ENCODE assay signal across 8 cellular contexts in genomic region chr17:75457047-75457654, GRCh38. TPM values are rescaled to one million over a fixed set of nuclear protein-coding genes. Genes with fewer than 3 reads are reported as not detected.
DNase-seq lines count a peak whose midpoint lies in the region; ATAC-seq, FAIRE-seq and TF ChIP-seq lines count a peak whose summit lies in the region.

No MANE protein-coding gene starts in this region.

- no peaks in the 10 kb centered on the region for H3K27me3 ChIP-seq in pancreas

- DNase-seq in activated T-cell treated with anti-CD3 and anti-CD28 coated beads for 48 hours (ENCODE audit: low read depth) (peak; percentile 12), activated T-cell treated with anti-CD3 and anti-CD28 coated beads for 4 hours (no peak), NCI-H510A treated with DMSO at 0.1 percent for 48 hours (lab: John Stamatoyannopoulos, UW) (peak; percentile 43), left cardiac atrium (peak; percentile 40), pancreas (peak in 3 of 6 donors; percentile 13 to 65 (median 22)), D721Med (ENCODE audit: insufficient read length, low spot score) (no peak), cortex of kidney (lab: John Stamatoyannopoulos, UW) (no peak)
- DNase-seq in activated naive CD4-positive, alpha-beta T cell treated with anti-CD3 and anti-CD28 coated beads, Interleukin-2, amount 50 U/mL, for 72 hours (ENCODE audit: low spot score in 2 of 2), result peak in 1 of 2 donors; percentile 26

- H3K9me3 Mint-ChIP-seq in activated naive CD4-positive, alpha-beta T cell treated with anti-CD3 and anti-CD28 coated beads, Interleukin-2, amount 50 U/mL, for 72 hours, result no peaks in the 10 kb centered on the region

- H3K27ac Mint-ChIP-seq in activated naive CD4-positive, alpha-beta T cell treated with anti-CD3 and anti-CD28 coated beads, Interleukin-2, amount 50 U/mL, for 72 hours, result peak overlapping the region; percentile 91 to 97

- peak overlapping the region; percentile 39 to 87 (median 77) for H3K27ac ChIP-seq in pancreas

- H3K36me3 Mint-ChIP-seq in activated naive CD4-positive, alpha-beta T cell treated with anti-CD3 and anti-CD28 coated beads, Interleukin-2, amount 50 U/mL, for 72 hours, result peaks cover 6 to 7% of the 10 kb centered on the region in 2 donors

- WGBS in pancreas, 2 donors, result 1% methylated on average over 38 of the region's 38 CpGs

- H3K36me3 ChIP-seq in pancreas, result no peaks in the 10 kb centered on the region

- intact Hi-C loops in left cardiac atrium (cut with DNase I), result loop anchor here in 1 of 2 donors (10.0 kb wide), 1 partner anchor 58 kb away; the partner anchor contains the start of genes CASKIN2 and TSEN54
- intact Hi-C loops in pancreas (cut with DNase I), result no loop called here

- H3K4me1 ChIP-seq in pancreas, result peaks cover 0 to 15% (median 4%) of the 10 kb centered on the region in 3 donors

- H3K9me3 ChIP-seq in pancreas, result no peaks in the 10 kb centered on the region

- H3K4me3 ChIP-seq in pancreas, result peak overlapping the region; percentile 80 to 94 (median 82)

- TF ChIP-seq CTCF in pancreas (IDR thresholded peaks at IDR 0.05) (no peak), D721Med (IDR thresholded peaks at IDR 0.05; ENCODE audit: insufficient read depth, missing control alignments) (no peak)

- FAIRE-seq in pancreas (lab: Jason Lieb, UNC) (no peak), D721Med (lab: Jason Lieb, UNC) (no peak)

- peak; percentile 10 to 15 for ATAC-seq in activated naive CD4-positive, alpha-beta T cell treated with anti-CD3 and anti-CD28 coated beads, Interleukin-2, amount 50 U/mL, for 72 hours
- ATAC-seq in left cardiac atrium, result peak; percentile 44 to 51
- ATAC-seq in pancreas, result peak; percentile 32 to 43 (median 39)

RNA-seq across cellular contexts. Expression of gene TMEM94, which starts 0.7 kb away (rescaled TPM):
- total RNA-seq in activated naive CD4-positive, alpha-beta T cell treated with anti-CD3 and anti-CD28 coated beads, Interleukin-2, amount 50 U/mL, for 72 hours, result 10 to 100 TPM; 64.5 to 65.2 TPM
- total RNA-seq in left cardiac atrium, result 10 to 100 TPM; 46.0 to 47.2 TPM
- 10 to 100 TPM; 29.9 to 53.3 (median 34.9) TPM for total RNA-seq in pancreas
- 10 to 100 TPM; 55.4 to 64.9 TPM for polyA plus RNA-seq in pancreas

RNA-seq across cellular contexts. Expression of gene GRB2, which starts 51.7 kb away (rescaled TPM):
- total RNA-seq in activated naive CD4-positive, alpha-beta T cell treated with anti-CD3 and anti-CD28 coated beads, Interleukin-2, amount 50 U/mL, for 72 hours, result 100 to 1,000 TPM; 163 to 180 TPM
- total RNA-seq in left cardiac atrium (100 to 1,000 TPM in 1 of 2 donors, 10 to 100 TPM in 1; 90.3 to 110 TPM), pancreas (10 to 100 TPM; 25.2 to 64.7 (median 36.5) TPM)
- 10 to 100 TPM; 18.5 to 24.4 TPM for polyA plus RNA-seq in pancreas

RNA-seq across cellular contexts. Expression of gene CASKIN2, which starts 58.2 kb away (rescaled TPM):
- 1 to 10 TPM; 1.7 to 3.5 TPM for total RNA-seq in activated naive CD4-positive, alpha-beta T cell treated with anti-CD3 and anti-CD28 coated beads, Interleukin-2, amount 50 U/mL, for 72 hours
- total RNA-seq in left cardiac atrium (10 to 100 TPM; 37.7 to 60.2 TPM), pancreas (10 to 100 TPM; 12.2 to 20.7 (median 13.2) TPM)
- polyA plus RNA-seq in pancreas, result 10 to 100 TPM; 12.1 to 14.7 TPM

RNA-seq across cellular contexts. Expression of gene TSEN54, which starts 59.2 kb away (rescaled TPM):
- total RNA-seq in activated naive CD4-positive, alpha-beta T cell treated with anti-CD3 and anti-CD28 coated beads, Interleukin-2, amount 50 U/mL, for 72 hours, result 10 to 100 TPM; 26.8 to 45.5 TPM
- total RNA-seq in left cardiac atrium (1 to 10 TPM; 9.0 to 9.5 TPM), pancreas (10 to 100 TPM; 14.9 to 20.0 (median 19.1) TPM)
- 100 to 1,000 TPM in 1 of 2 donors, 10 to 100 TPM in 1; 55.1 to 105 TPM for polyA plus RNA-seq in pancreas

Comparison
In these comparisons a context has a peak if more than half of its experiments do, and no peak if none do; other contexts are left out.
1. DNase-seq: peak in activated T-cell treated with anti-CD3 and anti-CD28 coated beads for 48 hours (single experiment), NCI-H510A treated with DMSO at 0.1 percent for 48 hours (single experiment) and left cardiac atrium (single experiment); none in activated T-cell treated with anti-CD3 and anti-CD28 coated beads for 4 hours (single experiment), D721Med (single experiment) and cortex of kidney (single experiment).
2. Peak in every context shown above with its lines, with median percentiles within 50 percentile points of each other: ATAC-seq.